ENCODE assay signal across 15 cellular contexts in the genomic region with DNA sequence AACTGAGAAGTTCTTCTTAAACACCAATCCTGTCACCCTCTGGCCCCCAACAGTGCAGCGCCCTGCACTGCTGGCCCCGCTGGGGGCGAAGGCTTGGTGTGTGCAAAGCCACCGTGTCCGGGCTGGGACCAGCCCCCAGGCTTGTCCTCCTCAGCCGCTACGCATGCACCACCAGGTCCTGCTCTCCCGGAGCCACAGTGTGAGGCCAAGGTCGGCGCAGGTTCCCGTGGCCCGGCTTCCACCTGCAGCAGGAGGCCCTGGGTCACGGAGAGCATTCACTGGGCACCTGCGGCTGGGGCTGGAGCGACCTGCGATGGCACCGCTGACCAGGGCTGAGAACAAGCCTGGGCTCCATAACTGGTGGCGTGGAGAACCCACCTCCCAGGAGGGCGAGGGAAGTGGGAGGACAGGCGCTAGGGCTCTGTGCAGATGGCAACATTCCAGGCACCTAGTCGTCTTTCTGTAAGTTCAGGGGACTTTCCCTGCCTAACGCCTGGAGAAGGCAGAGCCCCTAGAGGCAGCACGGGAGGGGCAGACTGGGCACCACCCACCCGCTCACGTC.
A peak's percentile ranks its signal among the peaks of the same experiment; 100 is the strongest.
DNase-seq lines count a peak whose midpoint lies in the region; ATAC-seq and TF ChIP-seq lines count a peak whose summit lies in the region.
"Had no signal": no experiment of that assay in that cellular context is flagged by ENCODE, and none has a peak within 500 bp of the region (broad histone marks: within the 10 kb centered on the region; RNA-seq: fewer than 3 reads in every experiment).

No MANE protein-coding gene starts in this region.

- WGBS in aorta, 2 donors, result 91 to 92% methylated on average over 24 to 25 of the region's 25 CpGs

- intact Hi-C loops in aorta (cut with DNase I) (no loop called here), ascending aorta (cut with DNase I) (no loop called here)

- no peak for DNase-seq in activated naive CD8-positive, alpha-beta T cell treated with anti-CD3 and anti-CD28 coated beads, Interleukin-2, amount 10 ng/mL, durations not matched to agents 7 days and 5 days
- no peak for DNase-seq in activated naive CD8-positive, alpha-beta T cell treated with anti-CD3 and anti-CD28 coated beads, Interleukin-2, amount 50 U/mL, for 24 hours
- DNase-seq in NCI-H69 (lab: John Stamatoyannopoulos, UW) (peak; percentile 20), immature natural killer cell (no peak), aorta (peak; percentile 47 to 72), NAMALWA (ENCODE audit: low spot score) (no peak), ascending aorta (ENCODE audit: low spot score in 2 of 2) (no peak), activated gamma-delta T cell (lab: John Stamatoyannopoulos, UW) (no peak)
- DNase-seq: activated naive CD4-positive, alpha-beta T cell treated with Interleukin-2 at 50 U/mL for 16 hours; EL; endodermal cell; Kasumi-1; NCI-H1930; stimulated activated CD4-positive, alpha-beta T cell treated with anti-CD3 and anti-CD28 coated beads, Interleukin-12 subunit alpha, Interleukin-12 subunit beta, amount 100 ng/mL, for 4 hours had no signal

- no peaks in the 10 kb centered on the region for H3K9me3 ChIP-seq in aorta (ENCODE audit: control insufficient read depth, low read length)
- H3K9me3 ChIP-seq in ascending aorta, result no peaks in the 10 kb centered on the region
- H3K9me3 ChIP-seq: pancreas had no signal

- peaks cover 4% of the 10 kb centered on the region for H3K27me3 Mint-ChIP-seq in activated naive CD8-positive, alpha-beta T cell treated with anti-CD3 and anti-CD28 coated beads, Interleukin-2, amount 10 ng/mL, durations not matched to agents 7 days and 5 days
- H3K27me3 Mint-ChIP-seq in activated naive CD8-positive, alpha-beta T cell treated with anti-CD3 and anti-CD28 coated beads, Interleukin-2, amount 50 U/mL, for 24 hours, result no peaks in the 10 kb centered on the region
- H3K27me3 Mint-ChIP-seq in immature natural killer cell (ENCODE audit: low read depth in 3 of 3), result peaks cover 26 to 35% (median 30%) of the 10 kb centered on the region in 3 donors

- no peaks in the 10 kb centered on the region for H3K27me3 ChIP-seq in aorta (ENCODE audit: control insufficient read depth in 1 of 2, insufficient read depth in 2 of 2, low read length in 1 of 2)
- H3K27me3 ChIP-seq in ascending aorta, result no peaks in the 10 kb centered on the region
- H3K27me3 ChIP-seq: pancreas had no signal

- H3K4me3 Mint-ChIP-seq in activated naive CD8-positive, alpha-beta T cell treated with anti-CD3 and anti-CD28 coated beads, Interleukin-2, amount 10 ng/mL, durations not matched to agents 7 days and 5 days, result peak overlapping the region; percentile 17
- H3K4me3 Mint-ChIP-seq in activated naive CD8-positive, alpha-beta T cell treated with anti-CD3 and anti-CD28 coated beads, Interleukin-2, amount 50 U/mL, for 24 hours, result no peak overlapping the region
- H3K4me3 Mint-ChIP-seq in immature natural killer cell, result peak overlapping the region in 3 of 5 donors; percentile 40 to 90 (median 59)
- H3K4me3 Mint-ChIP-seq: endodermal cell had no signal

- no peaks in the 10 kb centered on the region for H3K9me3 Mint-ChIP-seq in activated naive CD8-positive, alpha-beta T cell treated with anti-CD3 and anti-CD28 coated beads, Interleukin-2, amount 10 ng/mL, durations not matched to agents 7 days and 5 days
- H3K9me3 Mint-ChIP-seq in activated naive CD8-positive, alpha-beta T cell treated with anti-CD3 and anti-CD28 coated beads, Interleukin-2, amount 50 U/mL, for 24 hours, result no peaks in the 10 kb centered on the region
- H3K9me3 Mint-ChIP-seq in immature natural killer cell, result peaks cover 0 to 3% (median 0%) of the 10 kb centered on the region in 6 donors

- POLR2A ChIA-PET in activated naive CD8-positive, alpha-beta T cell treated with anti-CD3 and anti-CD28 coated beads, Interleukin-2, amount 10 ng/mL, durations not matched to agents 7 days and 5 days (lab: Charles Lee), result no interaction called here

- peak overlapping the region; percentile 61 for H3K27ac Mint-ChIP-seq in activated naive CD8-positive, alpha-beta T cell treated with anti-CD3 and anti-CD28 coated beads, Interleukin-2, amount 10 ng/mL, durations not matched to agents 7 days and 5 days
- H3K27ac Mint-ChIP-seq in activated naive CD8-positive, alpha-beta T cell treated with anti-CD3 and anti-CD28 coated beads, Interleukin-2, amount 50 U/mL, for 24 hours, result no peak overlapping the region
- H3K27ac Mint-ChIP-seq in immature natural killer cell, result peak overlapping the region in 4 of 6 donors; percentile 82 to 98 (median 92)
- H3K27ac Mint-ChIP-seq: endodermal cell had no signal

- H3K4me1 ChIP-seq in aorta (ENCODE audit: control insufficient read depth in 1 of 2, insufficient read depth in 2 of 2, low read length in 2 of 2) (no peaks in the 10 kb centered on the region), ascending aorta (no peaks in the 10 kb centered on the region)
- H3K4me1 ChIP-seq: pancreas had no signal

- H3K27ac ChIP-seq in aorta (ENCODE audit: low read depth in 1 of 2, low read length in 2 of 2), result no peak overlapping the region
- no peak overlapping the region for H3K27ac ChIP-seq in ascending aorta
- H3K27ac ChIP-seq: pancreas had no signal

- no peaks in the 10 kb centered on the region for H3K36me3 ChIP-seq in aorta (ENCODE audit: control insufficient read depth in 1 of 2, insufficient read depth in 2 of 2, low read length in 1 of 2)
- no peaks in the 10 kb centered on the region for H3K36me3 ChIP-seq in ascending aorta
- H3K36me3 ChIP-seq: pancreas had no signal

- peaks cover 42% of the 10 kb centered on the region for H3K4me1 Mint-ChIP-seq in activated naive CD8-positive, alpha-beta T cell treated with anti-CD3 and anti-CD28 coated beads, Interleukin-2, amount 10 ng/mL, durations not matched to agents 7 days and 5 days
- H3K4me1 Mint-ChIP-seq in activated naive CD8-positive, alpha-beta T cell treated with anti-CD3 and anti-CD28 coated beads, Interleukin-2, amount 50 U/mL, for 24 hours, result peaks cover 56% of the 10 kb centered on the region
- peaks cover 73 to 74% of the 10 kb centered on the region in 2 donors for H3K4me1 Mint-ChIP-seq in immature natural killer cell

- TF ChIP-seq CTCF in ascending aorta (IDR thresholded peaks at IDR 0.05), result no peak

- no peak overlapping the region for H3K4me3 ChIP-seq in aorta (ENCODE audit: low read length in 2 of 2)
- H3K4me3 ChIP-seq in ascending aorta, result no peak overlapping the region
- H3K4me3 ChIP-seq: pancreas had no signal

- H3K36me3 Mint-ChIP-seq in activated naive CD8-positive, alpha-beta T cell treated with anti-CD3 and anti-CD28 coated beads, Interleukin-2, amount 10 ng/mL, durations not matched to agents 7 days and 5 days, result peaks cover 5% of the 10 kb centered on the region
- peaks cover 3% of the 10 kb centered on the region for H3K36me3 Mint-ChIP-seq in activated naive CD8-positive, alpha-beta T cell treated with anti-CD3 and anti-CD28 coated beads, Interleukin-2, amount 50 U/mL, for 24 hours (ENCODE audit: low read depth)
- H3K36me3 Mint-ChIP-seq in immature natural killer cell, result peaks cover 0 to 4% (median 4%) of the 10 kb centered on the region in 3 donors

- ATAC-seq in activated naive CD8-positive, alpha-beta T cell treated with anti-CD3 and anti-CD28 coated beads, Interleukin-2, amount 10 ng/mL, durations not matched to agents 7 days and 5 days (ENCODE audit: low read depth), result no peak
- ATAC-seq in activated naive CD8-positive, alpha-beta T cell treated with anti-CD3 and anti-CD28 coated beads, Interleukin-2, amount 50 U/mL, for 24 hours, result no peak
- no peak for ATAC-seq in aorta (ENCODE audit: low FRiP score)

Comparison
In these comparisons a context has a peak if more than half of its experiments do, and no peak if none do; other contexts are left out.
1. DNase-seq: peak in NCI-H69 (single experiment) and aorta (2 of 2); none in activated naive CD8-positive, alpha-beta T cell treated with anti-CD3 and anti-CD28 coated beads, Interleukin-2, amount 10 ng/mL, durations not matched to agents 7 days and 5 days (single experiment), activated naive CD8-positive, alpha-beta T cell treated with anti-CD3 and anti-CD28 coated beads, Interleukin-2, amount 50 U/mL, for 24 hours (single experiment), immature natural killer cell (0 of 3), NAMALWA (single experiment), ascending aorta (0 of 2) and activated gamma-delta T cell (single experiment).